ENCODE assay signal across 8 cellular contexts in the genomic region with DNA sequence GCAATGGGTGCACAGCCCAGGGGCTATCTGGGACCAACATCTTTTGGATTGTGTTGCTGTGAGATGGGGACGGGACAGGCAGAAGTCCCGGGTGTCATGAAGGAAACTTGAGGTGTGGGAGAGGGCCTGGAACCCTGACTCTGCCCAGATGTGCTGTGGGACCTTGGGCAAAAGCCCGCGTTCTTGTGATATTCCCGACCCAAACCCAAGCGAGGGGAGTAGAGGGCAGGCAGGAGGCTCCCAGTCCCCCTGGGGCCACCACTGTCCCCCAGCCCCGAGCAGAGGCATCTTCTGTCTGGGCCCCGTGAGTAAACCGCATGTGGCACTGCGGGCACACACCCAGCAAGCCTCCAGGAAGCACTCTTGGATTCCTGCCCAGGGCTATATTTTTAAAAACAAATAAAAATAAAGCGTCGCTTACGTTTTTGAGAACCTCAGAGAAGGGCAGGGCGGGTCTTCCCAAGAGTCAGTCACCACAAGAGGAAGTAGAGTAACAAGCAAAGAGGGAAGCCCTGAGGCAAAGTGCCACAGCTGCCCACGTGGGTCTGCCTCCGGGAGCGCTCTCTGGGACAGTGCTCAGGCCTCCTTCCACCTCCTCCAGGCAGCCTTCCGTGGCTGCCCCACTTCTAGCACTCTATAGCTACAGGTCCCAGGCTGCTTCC. TPM values are rescaled to one million over a fixed set of nuclear protein-coding genes. Genes with fewer than 3 reads are reported as not detected.
DNase-seq lines count a peak whose midpoint lies in the region; ATAC-seq and TF ChIP-seq lines count a peak whose summit lies in the region.

No MANE protein-coding gene starts in this region.

- TF ChIP-seq POLR2A in spleen (IDR thresholded peaks at IDR 0.05), result no peak

- peaks cover 0 to 16% (median 0%) of the 10 kb centered on the region in 7 donors for H3K27me3 ChIP-seq in spleen (replicated peaks in 1 of 7)

- ATAC-seq in HG03432 (IDR thresholded peaks at IDR 0.05; ENCODE audit: unreplicated experiment) (no peak), HG03520 (IDR thresholded peaks at IDR 0.05; ENCODE audit: unreplicated experiment) (no peak)

- in situ Hi-C loops in GM13976 (cut with MboI; ENCODE audit: low sequenced_read_pairs, unreplicated experiment), result no loop called here

- TF ChIP-seq CTCF in LNCaP clone FGC (IDR thresholded peaks at IDR 0.05; ENCODE audit: control insufficient read depth, extremely low read depth, insufficient read depth) (no peak), fibroblast of pulmonary artery (IDR thresholded peaks at IDR 0.05; ENCODE audit: low read length, missing control alignments) (no peak), spleen (IDR thresholded peaks at IDR 0.05 in 8 of 11, conservative IDR thresholded peaks at IDR 0.05 in 3 of 11) (no peak), GM13976 (IDR thresholded peaks at IDR 0.05; ENCODE audit: borderline replicate concordance, control extremely low read depth, extremely low read depth, insufficient read depth, missing control alignments) (no peak)

- DNase-seq in CD1c-positive myeloid dendritic cell (ENCODE audit: extremely low spot score) (peak; percentile 91), LNCaP clone FGC (ENCODE audit: low read depth) (peak; percentile 87), T-helper 22 cell (ENCODE audit: low read depth) (peak; percentile 59), fibroblast of pulmonary artery (ENCODE audit: low read depth) (peak; percentile 50), spleen (peak; percentile 83), GM13976 (ENCODE audit: low spot score) (no peak)

- H3K9me3 ChIP-seq in spleen, result no peaks in the 10 kb centered on the region

- peaks cover 15 to 46% (median 26%) of the 10 kb centered on the region in 6 donors for H3K4me1 ChIP-seq in spleen

- WGBS in spleen, 5 donors, result 10 to 14% (median 11%) methylated on average over 14 to 18 of the region's 18 CpGs

- intact Hi-C loops in spleen (cut with DNase I; ENCODE audit: low total_unique reads), result no loop called here

- H3K4me3 ChIP-seq in LNCaP clone FGC (ENCODE audit: low read depth, low read length) (no peak overlapping the region), fibroblast of pulmonary artery (replicated peaks; ENCODE audit: low read depth, low read length) (no peak overlapping the region), spleen (peak overlapping the region in 2 of 8 donors; percentile 49 to 81)

- peak overlapping the region in 6 of 8 donors; percentile 52 to 90 (median 67) for H3K27ac ChIP-seq in spleen

- peaks cover 0 to 7% (median 0%) of the 10 kb centered on the region in 6 donors for H3K36me3 ChIP-seq in spleen

RNA-seq across cellular contexts. Expression of gene BEGAIN, which starts 39.5 kb away (rescaled TPM):
- 10 to 100 TPM in 1 of 7 donors, 1 to 10 TPM in 6; 3.8 to 10.0 (median 5.9) TPM for total RNA-seq in spleen
- polyA plus RNA-seq in spleen, result 1 to 10 TPM; 1.8 to 6.9 (median 4.1) TPM
